ENCODE assay signal across 8 cellular contexts in genomic region chr6:143536866-143537691, GRCh38. TPM values are rescaled to one million over a fixed set of nuclear protein-coding genes. Genes with fewer than 3 reads are reported as not detected.
DNase-seq lines count a peak whose midpoint lies in the region; ATAC-seq, FAIRE-seq and TF ChIP-seq lines count a peak whose summit lies in the region.

No MANE protein-coding gene starts in this region.

- peak; percentile 49 for TF ChIP-seq CTCF in NB4 (IDR thresholded peaks at IDR 0.05; ENCODE audit: low read depth, low read length)

- peak; percentile 26 for DNase-seq in GM12891 (ENCODE audit: insufficient read length, low spot score)
- DNase-seq in NB4 (ENCODE audit: low read depth): peak; percentile 91
- peak; percentile 34 for DNase-seq in activated CD4-positive, CD25-positive, alpha-beta regulatory T cell treated with anti-CD3 and anti-CD28 coated beads, Interleukin-2, amount 50 U/mL, for 16 hours (ENCODE audit: low read depth, low spot score)
- DNase-seq in cerebellar cortex (ENCODE audit: low spot score): peak; percentile 58
- peak; percentile 24 for DNase-seq in kidney glomerular epithelial cell (lab: John Stamatoyannopoulos, UW)
- peak; percentile 44 to 48 for DNase-seq in stimulated activated CD4-positive, alpha-beta T cell treated with anti-CD3 and anti-CD28 coated beads, Interleukin-1b, Interleukin-23, amount 100 ng/mL, for 4 hours (ENCODE audit: low read depth in 2 of 2)
- no peak for DNase-seq in NCI-H1694 (lab: John Stamatoyannopoulos, UW)

- FAIRE-seq in GM12891 (lab: Jason Lieb, UNC): no peak

- H3K4me3 ChIP-seq in NB4 (ENCODE audit: low read depth, low read length): peak overlapping the region; percentile 58

- TF ChIP-seq POLR2A in GM12891 (IDR thresholded peaks at IDR 0.05; ENCODE audit: low read depth, low read length) (no peak), NB4 (IDR thresholded peaks at IDR 0.05; ENCODE audit: extremely low read depth, insufficient read length) (no peak)

- ATAC-seq in HG02588 (IDR thresholded peaks at IDR 0.05; ENCODE audit: unreplicated experiment): peak; percentile 58

TF ChIP-seq in GM12891, 5 proteins besides CTCF, POLR2A, EP300 and RAD21:
- TF ChIP-seq POLR2AphosphoS5 (IDR thresholded peaks at IDR 0.05; ENCODE audit: low read depth, low read length) (no peak), SPI1 (IDR thresholded peaks at IDR 0.05; ENCODE audit: low read depth, low read length) (no peak), TAF1 (IDR thresholded peaks at IDR 0.05; ENCODE audit: low read depth, low read length) (no peak), PAX5 (IDR thresholded peaks at IDR 0.05; ENCODE audit: insufficient read depth, low read length, severe bottlenecking) (no peak), POU2F2 (IDR thresholded peaks at IDR 0.05; ENCODE audit: low read depth, low read length) (no peak)

RNA-seq across cellular contexts. Expression of gene FUCA2, which starts 25.6 kb away (rescaled TPM):
- polyA plus RNA-seq in GM12891 (2012; ENCODE audit: low read depth, missing spikeins): 20.6 TPM
